Comparison of ENCODE assay signal across 10 cellular contexts in genomic region chr11:1683904-1684572, GRCh38. TPM values are rescaled to one million over a fixed set of nuclear protein-coding genes. Genes with fewer than 3 reads are reported as not detected.
"Had no signal": no experiment of that assay in that cellular context is flagged by ENCODE, and none has a peak within 500 bp of the region (broad histone marks: within the 10 kb centered on the region; RNA-seq: fewer than 3 reads in every experiment).

No MANE protein-coding gene starts in this region.

RNA-seq across cellular contexts. Expression of gene KRTAP5-6, which starts 13.0 kb away (rescaled TPM):
- total RNA-seq: K562, LHCN-M2, MCF 10A, NCI-H460, OCI-LY7, PC-9, Right ventricle myocardium inferior, RPMI7951, SJCRH30, SK-MEL-5 had no signal
- polyA plus RNA-seq: K562 had no signal

RNA-seq across cellular contexts. Expression of gene KRTAP5-5, which starts 54.5 kb away (rescaled TPM):
- total RNA-seq: K562, LHCN-M2, MCF 10A, NCI-H460, OCI-LY7, PC-9, Right ventricle myocardium inferior, RPMI7951, SJCRH30, SK-MEL-5 had no signal
- polyA plus RNA-seq: K562 had no signal
